ENCODE assay signal across 32 cellular contexts in the genomic region with DNA sequence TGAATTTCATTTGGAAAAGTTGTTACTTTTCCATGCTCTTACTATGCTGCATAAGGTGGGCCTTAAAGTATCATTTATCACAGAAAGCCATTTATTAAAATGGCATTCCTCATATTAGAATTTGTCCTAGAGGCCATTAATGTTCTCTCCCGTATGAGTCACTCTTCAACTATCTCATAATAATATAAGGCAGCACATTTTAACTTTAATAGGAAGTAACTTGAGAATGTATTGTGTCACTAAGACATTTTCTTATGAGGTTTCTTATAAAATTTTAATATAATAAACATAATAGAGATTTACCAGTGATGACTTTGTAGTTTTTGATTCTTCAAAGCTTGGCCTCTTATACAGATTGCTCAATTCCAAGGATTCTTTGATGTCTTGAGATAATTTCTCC.
"Had no signal": no experiment of that assay in that cellular context is flagged by ENCODE, and none has a peak within 500 bp of the region (broad histone marks: within the 10 kb centered on the region; RNA-seq: fewer than 3 reads in every experiment).

No MANE protein-coding gene starts in this region.

- H3K36me3 ChIP-seq: adrenal gland, cardiac muscle cell, colonic mucosa, WERI-Rb-1 had no signal

- H3K27me3 Mint-ChIP-seq: activated B cell treated with CpG ODN at 0.5 μM for 24 hours; activated CD4-positive, alpha-beta memory T cell treated with anti-CD3 and anti-CD28 coated beads for 36 hours; activated CD4-positive, alpha-beta T cell treated with anti-CD3 and anti-CD28 coated beads, Interleukin-2, amount 10 ng/mL, durations not matched to agents 24 days and 14 days; activated CD8-positive, alpha-beta memory T cell treated with anti-CD3 and anti-CD28 coated beads, Interleukin-2, amount 10 ng/mL, durations not matched to agents 7 days and 5 days; activated naive CD4-positive, alpha-beta T cell treated with anti-CD3 and anti-CD28 coated beads, Interleukin-2, amount 50 U/mL, for 24 hours; activated naive CD8-positive, alpha-beta T cell treated with anti-CD3 and anti-CD28 coated beads for 36 hours; activated naive CD8-positive, alpha-beta T cell treated with anti-CD3 and anti-CD28 coated beads, Interleukin-2, amount 50 U/mL, for 24 hours; T-helper 17 cell had no signal

- H3K4me1 Mint-ChIP-seq: activated B cell treated with CpG ODN at 0.5 μM for 24 hours; activated CD4-positive, alpha-beta T cell treated with anti-CD3 and anti-CD28 coated beads, Interleukin-2, amount 10 ng/mL, durations not matched to agents 24 days and 14 days; activated CD8-positive, alpha-beta memory T cell treated with anti-CD3 and anti-CD28 coated beads, Interleukin-2, amount 10 ng/mL, durations not matched to agents 7 days and 5 days; activated naive CD4-positive, alpha-beta T cell treated with anti-CD3 and anti-CD28 coated beads, Interleukin-2, amount 50 U/mL, for 24 hours; activated naive CD8-positive, alpha-beta T cell treated with anti-CD3 and anti-CD28 coated beads for 36 hours; activated naive CD8-positive, alpha-beta T cell treated with anti-CD3 and anti-CD28 coated beads, Interleukin-2, amount 50 U/mL, for 24 hours; T-helper 17 cell had no signal

- H3K27ac Mint-ChIP-seq: activated B cell treated with CpG ODN at 0.5 μM for 24 hours; activated CD4-positive, alpha-beta memory T cell treated with anti-CD3 and anti-CD28 coated beads for 36 hours; activated CD4-positive, alpha-beta T cell treated with anti-CD3 and anti-CD28 coated beads, Interleukin-2, amount 10 ng/mL, durations not matched to agents 24 days and 14 days; activated CD8-positive, alpha-beta memory T cell treated with anti-CD3 and anti-CD28 coated beads, Interleukin-2, amount 10 ng/mL, durations not matched to agents 7 days and 5 days; activated CD8-positive, alpha-beta T cell treated with anti-CD3 and anti-CD28 coated beads, Interleukin-2, amount 10 ng/mL, durations not matched to agents 7 days and 5 days; activated naive CD4-positive, alpha-beta T cell treated with anti-CD3 and anti-CD28 coated beads for 36 hours; activated naive CD4-positive, alpha-beta T cell treated with anti-CD3 and anti-CD28 coated beads, Interleukin-2, amount 50 U/mL, for 24 hours; activated naive CD8-positive, alpha-beta T cell treated with anti-CD3 and anti-CD28 coated beads for 36 hours; activated naive CD8-positive, alpha-beta T cell treated with anti-CD3 and anti-CD28 coated beads, Interleukin-2, amount 50 U/mL, for 24 hours; activated T-helper 1 cell treated with anti-CD3 and anti-CD28 coated beads, Interleukin-12 subunit alpha, Interleukin-12 subunit beta, Interleukin-2, Interleukin-4 antibody, amounts not matched to agents 30 ng/mL and 10 ng/mL and 1 ng/mL, durations not matched to agents 14 hours and 24 hours and 36 hours; activated T-helper 2 cell treated with anti-CD3 and anti-CD28 coated beads, Interferon-gamma antibody, Interleukin-2, Interleukin-4, amounts not matched to agents 10 μg/mL and 5 μg/mL and 100 μg/mL, durations not matched to agents 14 hours and 24 hours and 36 hours; T-helper 17 cell; T-helper 2 cell treated with Interferon-gamma antibody and Interleukin-4, amounts not matched to agents 5 μg/mL and 100 μg/mL, for 36 hours had no signal

- H3K9me3 ChIP-seq: adrenal gland, body of pancreas, colonic mucosa had no signal

- H3K4me1 ChIP-seq: adrenal gland, body of pancreas, colonic mucosa had no signal

- H3K4me3 ChIP-seq: adrenal gland, body of pancreas, cardiac muscle cell, colonic mucosa had no signal

- H3K9me3 Mint-ChIP-seq: activated CD4-positive, alpha-beta memory T cell treated with anti-CD3 and anti-CD28 coated beads for 36 hours; activated CD4-positive, alpha-beta T cell treated with anti-CD3 and anti-CD28 coated beads, Interleukin-2, amount 10 ng/mL, durations not matched to agents 24 days and 14 days; activated naive CD4-positive, alpha-beta T cell treated with anti-CD3 and anti-CD28 coated beads, Interleukin-2, amount 50 U/mL, for 24 hours; activated naive CD8-positive, alpha-beta T cell treated with anti-CD3 and anti-CD28 coated beads for 36 hours; activated naive CD8-positive, alpha-beta T cell treated with anti-CD3 and anti-CD28 coated beads, Interleukin-2, amount 50 U/mL, for 24 hours; activated T-helper 1 cell treated with anti-CD3 and anti-CD28 coated beads, Interleukin-12 subunit alpha, Interleukin-12 subunit beta, Interleukin-2, Interleukin-4 antibody, amounts not matched to agents 30 ng/mL and 10 ng/mL and 1 ng/mL, durations not matched to agents 14 hours and 24 hours and 36 hours; activated T-helper 2 cell treated with anti-CD3 and anti-CD28 coated beads, Interferon-gamma antibody, Interleukin-2, Interleukin-4, amounts not matched to agents 10 μg/mL and 5 μg/mL and 100 μg/mL, durations not matched to agents 14 hours and 24 hours and 36 hours; T-helper 2 cell treated with Interferon-gamma antibody and Interleukin-4, amounts not matched to agents 5 μg/mL and 100 μg/mL, for 36 hours had no signal

- H3K4me3 Mint-ChIP-seq: activated B cell treated with CpG ODN at 0.5 μM for 24 hours; activated CD4-positive, alpha-beta memory T cell treated with anti-CD3 and anti-CD28 coated beads for 36 hours; activated CD4-positive, alpha-beta T cell treated with anti-CD3 and anti-CD28 coated beads, Interleukin-2, amount 10 ng/mL, durations not matched to agents 24 days and 14 days; activated CD8-positive, alpha-beta memory T cell treated with anti-CD3 and anti-CD28 coated beads, Interleukin-2, amount 10 ng/mL, durations not matched to agents 7 days and 5 days; activated CD8-positive, alpha-beta T cell treated with anti-CD3 and anti-CD28 coated beads, Interleukin-2, amount 10 ng/mL, durations not matched to agents 7 days and 5 days; activated naive CD4-positive, alpha-beta T cell treated with anti-CD3 and anti-CD28 coated beads for 36 hours; activated naive CD4-positive, alpha-beta T cell treated with anti-CD3 and anti-CD28 coated beads, Interleukin-2, amount 50 U/mL, for 24 hours; activated naive CD8-positive, alpha-beta T cell treated with anti-CD3 and anti-CD28 coated beads for 36 hours; activated naive CD8-positive, alpha-beta T cell treated with anti-CD3 and anti-CD28 coated beads, Interleukin-2, amount 50 U/mL, for 24 hours; activated T-helper 1 cell treated with anti-CD3 and anti-CD28 coated beads, Interleukin-12 subunit alpha, Interleukin-12 subunit beta, Interleukin-2, Interleukin-4 antibody, amounts not matched to agents 30 ng/mL and 10 ng/mL and 1 ng/mL, durations not matched to agents 14 hours and 24 hours and 36 hours; T-helper 17 cell; T-helper 2 cell treated with Interferon-gamma antibody and Interleukin-4, amounts not matched to agents 5 μg/mL and 100 μg/mL, for 36 hours had no signal

- DNase-seq: activated B cell treated with CpG ODN at 0.5 μM for 24 hours; activated CD4-positive, alpha-beta memory T cell treated with anti-CD3 and anti-CD28 coated beads for 36 hours; activated CD4-positive, alpha-beta T cell treated with anti-CD3 and anti-CD28 coated beads, Interleukin-2, amount 10 ng/mL, durations not matched to agents 24 days and 14 days; activated CD8-positive, alpha-beta memory T cell treated with anti-CD3 and anti-CD28 coated beads, Interleukin-2, amount 10 ng/mL, durations not matched to agents 7 days and 5 days; activated CD8-positive, alpha-beta memory T cell treated with anti-CD3 and anti-CD28 coated beads, Interleukin-2, amount 50 U/mL, for 4 hours; activated CD8-positive, alpha-beta T cell treated with anti-CD3 and anti-CD28 coated beads, Interleukin-2, amount 10 ng/mL, durations not matched to agents 7 days and 5 days; activated effector memory CD4-positive, alpha-beta T cell treated with anti-CD3 and anti-CD28 coated beads, Interleukin-2, amount 50 U/mL, for 16 hours; activated naive CD4-positive, alpha-beta T cell treated with anti-CD3 and anti-CD28 coated beads for 36 hours; activated naive CD8-positive, alpha-beta T cell treated with anti-CD3 and anti-CD28 coated beads for 36 hours; activated naive CD8-positive, alpha-beta T cell treated with anti-CD3 and anti-CD28 coated beads, Interleukin-2, amount 50 U/mL, for 24 hours; activated T-cell treated with anti-CD3 and anti-CD28 coated beads, Interleukin-2, amount 50 U/mL, for 1 hour; activated T-cell treated with anti-CD3 and anti-CD28 coated beads, Interleukin-2, amount 50 U/mL, for 48 hours; adrenal gland; amygdala; aorta; body of pancreas; central memory CD4-positive, alpha-beta T cell; cerebellar nuclear complex; colonic mucosa; effector CD8-positive, alpha-beta T cell; head of caudate nucleus; hippocampal formation; T-helper 17 cell; T1000; WERI-Rb-1 had no signal

- ATAC-seq: activated CD4-positive, CD25-positive, alpha-beta regulatory T cell treated with anti-CD3 and anti-CD28 coated beads, Interleukin-2, amount 50 U/mL, for 24 hours; activated CD8-positive, alpha-beta memory T cell treated with anti-CD3 and anti-CD28 coated beads, Interleukin-2, amount 10 ng/mL, durations not matched to agents 7 days and 5 days; activated CD8-positive, alpha-beta T cell treated with anti-CD3 and anti-CD28 coated beads, Interleukin-2, amount 10 ng/mL, durations not matched to agents 7 days and 5 days; activated naive CD8-positive, alpha-beta T cell treated with anti-CD3 and anti-CD28 coated beads, Interleukin-2, amount 50 U/mL, for 24 hours; body of pancreas; esophagus mucosa; T-helper 17 cell had no signal

- H3K36me3 Mint-ChIP-seq: activated CD4-positive, alpha-beta memory T cell treated with anti-CD3 and anti-CD28 coated beads for 36 hours; activated CD8-positive, alpha-beta memory T cell treated with anti-CD3 and anti-CD28 coated beads, Interleukin-2, amount 10 ng/mL, durations not matched to agents 7 days and 5 days; activated naive CD4-positive, alpha-beta T cell treated with anti-CD3 and anti-CD28 coated beads, Interleukin-2, amount 50 U/mL, for 24 hours; activated naive CD8-positive, alpha-beta T cell treated with anti-CD3 and anti-CD28 coated beads for 36 hours had no signal

- H3K27ac ChIP-seq: adrenal gland, body of pancreas, cardiac muscle cell, colonic mucosa, WERI-Rb-1 had no signal

- H3K27me3 ChIP-seq: adrenal gland, body of pancreas, cardiac muscle cell, colonic mucosa had no signal
